Comparison of ENCODE assay signal across 12 cellular contexts in genomic region chr6:147741419-147741818, GRCh38.
"Had no signal": no experiment of that assay in that cellular context is flagged by ENCODE, and none has a peak within 500 bp of the region (broad histone marks: within the 10 kb centered on the region; RNA-seq: fewer than 3 reads in every experiment).

No MANE protein-coding gene starts in this region.

- H3K4me1 Mint-ChIP-seq: activated CD4-positive, alpha-beta T cell treated with anti-CD3 and anti-CD28 coated beads, Interleukin-2, amount 10 ng/mL, durations not matched to agents 24 days and 14 days; activated naive CD4-positive, alpha-beta T cell treated with anti-CD3 and anti-CD28 coated beads, Interleukin-2, amount 10 ng/mL, durations not matched to agents 7 days and 5 days; naive thymus-derived CD8-positive, alpha-beta T cell had no signal

- H3K27me3 ChIP-seq: foreskin keratinocyte, neutrophil, tibial artery, vagina had no signal

- H3K4me3 ChIP-seq: mucosa of descending colon, tibial artery, vagina had no signal

- H3K36me3 ChIP-seq: neutrophil, tibial artery, vagina had no signal

- H3K4me3 Mint-ChIP-seq: activated CD4-positive, alpha-beta T cell treated with anti-CD3 and anti-CD28 coated beads, Interleukin-2, amount 10 ng/mL, durations not matched to agents 24 days and 14 days; activated naive CD4-positive, alpha-beta T cell treated with anti-CD3 and anti-CD28 coated beads, Interleukin-2, amount 10 ng/mL, durations not matched to agents 7 days and 5 days; naive thymus-derived CD8-positive, alpha-beta T cell; WTC11 had no signal

- H3K27ac ChIP-seq: foreskin keratinocyte, neutrophil, tibial artery, vagina had no signal

- H3K9me3 ChIP-seq: mucosa of descending colon, neutrophil, tibial artery, vagina had no signal

- H3K4me1 ChIP-seq: foreskin keratinocyte, vagina had no signal

- H3K9me3 Mint-ChIP-seq: activated CD4-positive, alpha-beta T cell treated with anti-CD3 and anti-CD28 coated beads, Interleukin-2, amount 10 ng/mL, durations not matched to agents 24 days and 14 days; activated naive CD4-positive, alpha-beta T cell treated with anti-CD3 and anti-CD28 coated beads, Interleukin-2, amount 10 ng/mL, durations not matched to agents 7 days and 5 days; activated T-helper 2 cell treated with anti-CD3 and anti-CD28 coated beads, Interferon-gamma antibody, Interleukin-2, Interleukin-4, amounts not matched to agents 10 μg/mL and 5 μg/mL and 100 μg/mL, durations not matched to agents 14 hours and 24 hours and 36 hours; WTC11 had no signal

- DNase-seq: activated CD4-positive, alpha-beta T cell treated with anti-CD3 and anti-CD28 coated beads, Interleukin-2, amount 10 ng/mL, durations not matched to agents 24 days and 14 days; activated naive CD4-positive, alpha-beta T cell treated with anti-CD3 and anti-CD28 coated beads, Interleukin-2, amount 10 ng/mL, durations not matched to agents 7 days and 5 days; foreskin keratinocyte; left colon; mucosa of descending colon; naive thymus-derived CD8-positive, alpha-beta T cell; posterior cingulate gyrus; tibial artery had no signal

- H3K27me3 Mint-ChIP-seq: activated naive CD4-positive, alpha-beta T cell treated with anti-CD3 and anti-CD28 coated beads, Interleukin-2, amount 10 ng/mL, durations not matched to agents 7 days and 5 days had no signal

- ATAC-seq: foreskin keratinocyte; left colon; mucosa of descending colon; naive thymus-derived CD8-positive, alpha-beta T cell; WTC11 had no signal

- H3K36me3 Mint-ChIP-seq: activated naive CD4-positive, alpha-beta T cell treated with anti-CD3 and anti-CD28 coated beads, Interleukin-2, amount 10 ng/mL, durations not matched to agents 7 days and 5 days; naive thymus-derived CD8-positive, alpha-beta T cell; WTC11 had no signal

- H3K27ac Mint-ChIP-seq: activated CD4-positive, alpha-beta T cell treated with anti-CD3 and anti-CD28 coated beads, Interleukin-2, amount 10 ng/mL, durations not matched to agents 24 days and 14 days; activated naive CD4-positive, alpha-beta T cell treated with anti-CD3 and anti-CD28 coated beads, Interleukin-2, amount 10 ng/mL, durations not matched to agents 7 days and 5 days; activated T-helper 2 cell treated with anti-CD3 and anti-CD28 coated beads, Interferon-gamma antibody, Interleukin-2, Interleukin-4, amounts not matched to agents 10 μg/mL and 5 μg/mL and 100 μg/mL, durations not matched to agents 14 hours and 24 hours and 36 hours; naive thymus-derived CD8-positive, alpha-beta T cell; WTC11 had no signal
